In the genomic region with DNA sequence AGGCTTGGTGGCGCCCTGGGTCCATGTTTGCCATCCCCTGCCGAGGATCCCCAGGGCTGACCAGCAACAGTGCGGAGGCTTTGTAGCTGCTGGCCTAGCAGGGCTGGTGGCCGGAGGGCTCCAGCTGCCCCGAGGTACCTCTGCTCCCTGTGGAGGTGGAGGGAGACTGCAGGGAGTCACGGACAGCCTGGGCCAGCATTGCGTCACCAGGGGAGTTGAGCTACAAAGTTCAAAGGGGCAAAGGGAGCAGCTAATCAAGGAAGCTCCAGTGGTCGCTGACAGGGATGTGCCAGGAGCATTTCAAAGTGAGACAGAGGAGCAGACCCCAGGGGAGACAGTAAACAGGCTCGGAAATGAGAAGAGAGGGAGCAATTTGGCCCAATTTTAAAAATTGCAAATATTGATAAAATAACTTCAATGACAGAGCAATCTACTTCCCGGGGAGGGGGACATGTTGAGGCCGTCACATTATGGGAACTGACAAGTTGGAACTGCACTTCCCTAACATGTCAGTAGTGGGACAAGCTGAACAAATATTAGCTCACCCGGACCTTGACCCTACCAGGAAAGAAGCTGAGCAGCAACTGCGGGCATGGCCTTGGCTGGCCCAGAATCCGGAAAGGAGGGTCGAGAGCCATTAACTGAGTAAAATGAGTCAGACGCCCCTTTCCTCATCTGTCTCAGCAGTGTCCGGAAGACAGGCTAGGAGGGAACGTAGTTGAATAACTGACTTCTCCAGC, we compare ENCODE assay signal across 1 cellular context.
TF ChIP-seq lines count a peak whose summit lies in the region.

No MANE protein-coding gene starts in this region.

TF ChIP-seq in A549, 52 proteins besides CTCF, POLR2A, EP300 and RAD21 (continued from another document):
- TF ChIP-seq KDM1A (IDR thresholded peaks at IDR 0.05; ENCODE audit: low read depth) (no peak), EHMT2 (IDR thresholded peaks at IDR 0.05; ENCODE audit: low read depth) (no peak), ZFP36 (IDR thresholded peaks at IDR 0.05; ENCODE audit: borderline replicate concordance, partially characterized antibody) (no peak), RNF2 (IDR thresholded peaks at IDR 0.05; ENCODE audit: borderline replicate concordance, low read depth) (no peak), NPAS2 (CRISPR knock-in tag; IDR thresholded peaks at IDR 0.05; ENCODE audit: borderline replicate concordance) (no peak), ZNF302 (CRISPR knock-in tag; IDR thresholded peaks at IDR 0.05) (0 out of 2 replicates have a peak, but pooled peaks have one; percentile 70), HDAC2 (IDR thresholded peaks at IDR 0.05) (no peak), CEBPB (IDR thresholded peaks at IDR 0.05) (peak; percentile 73 to 93; a peak in 3 of 4 replicates), KDM5A (IDR thresholded peaks at IDR 0.05) (no peak), PHF8 (IDR thresholded peaks at IDR 0.05; ENCODE audit: borderline replicate concordance, low read depth) (no peak), HEYL (CRISPR knock-in tag; IDR thresholded peaks at IDR 0.05) (no peak), RFX5 (IDR thresholded peaks at IDR 0.05) (no peak), FOXS1 (CRISPR knock-in tag; IDR thresholded peaks at IDR 0.05) (no peak), CBX2 (IDR thresholded peaks at IDR 0.05; ENCODE audit: borderline replicate concordance, low read depth) (no peak), POLR2AphosphoS2 (conservative IDR thresholded peaks at IDR 0.05; ENCODE audit: low read length) (no peak), SREBF2 (IDR thresholded peaks at IDR 0.05) (no peak), RARB (CRISPR knock-in tag; IDR thresholded peaks at IDR 0.05) (0 out of 2 replicates have a peak, but pooled peaks have one; percentile 22), MYC (IDR thresholded peaks at IDR 0.05; ENCODE audit: borderline replicate concordance, low read length) (no peak), HOXB13 (CRISPR knock-in tag; IDR thresholded peaks at IDR 0.05; ENCODE audit: low read depth) (no peak; the same call in 1 of the 2 replicates), FOSL2 (IDR thresholded peaks at IDR 0.05) (no peak), FOSL2 (CRISPR knock-in tag; IDR thresholded peaks at IDR 0.05) (peak; percentile 71), HOXB5 (CRISPR knock-in tag; IDR thresholded peaks at IDR 0.05) (no peak), MAZ (IDR thresholded peaks at IDR 0.05; ENCODE audit: borderline replicate concordance, low read depth, low read length) (no peak), BHLHE40 (IDR thresholded peaks at IDR 0.05; ENCODE audit: low read depth, low read length) (no peak), JUNB (IDR thresholded peaks at IDR 0.05) (peak; percentile 49), SMC3 (IDR thresholded peaks at IDR 0.05) (peak; percentile 18; the same call in 1 of the 3 replicates), RCOR1 (IDR thresholded peaks at IDR 0.05; ENCODE audit: low read depth, low read length) (no peak), CHD4 (IDR thresholded peaks at IDR 0.05; ENCODE audit: borderline replicate concordance) (no peak), CHD2 (IDR thresholded peaks at IDR 0.05; ENCODE audit: low read length, partially characterized antibody) (no peak), HOXA7 (CRISPR knock-in tag; IDR thresholded peaks at IDR 0.05) (no peak), TFCP2L1 (CRISPR knock-in tag; IDR thresholded peaks at IDR 0.05) (no peak), CBX8 (IDR thresholded peaks at IDR 0.05) (no peak), NR3C1 (IDR thresholded peaks at IDR 0.05) (no peak), NFE2L2 (conservative IDR thresholded peaks at IDR 0.05; ENCODE audit: low read length) (no peak), MAFK (IDR thresholded peaks at IDR 0.05; ENCODE audit: partially characterized antibody) (no peak), ESRRA (IDR thresholded peaks at IDR 0.05; ENCODE audit: borderline replicate concordance, low read length) (peak; percentile 18; the same call in 1 of the 2 replicates)
- TF ChIP-seq, protein P1, sequence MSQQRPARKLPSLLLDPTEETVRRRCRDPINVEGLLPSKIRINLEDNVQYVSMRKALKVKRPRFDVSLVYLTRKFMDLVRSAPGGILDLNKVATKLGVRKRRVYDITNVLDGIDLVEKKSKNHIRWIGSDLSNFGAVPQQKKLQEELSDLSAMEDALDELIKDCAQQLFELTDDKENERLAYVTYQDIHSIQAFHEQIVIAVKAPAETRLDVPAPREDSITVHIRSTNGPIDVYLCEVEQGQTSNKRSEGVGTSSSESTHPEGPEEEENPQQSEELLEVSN (IDR thresholded peaks at IDR 0.05; ENCODE audit: borderline replicate concordance, low read depth), result no peak
- TF ChIP-seq, protein P2, sequence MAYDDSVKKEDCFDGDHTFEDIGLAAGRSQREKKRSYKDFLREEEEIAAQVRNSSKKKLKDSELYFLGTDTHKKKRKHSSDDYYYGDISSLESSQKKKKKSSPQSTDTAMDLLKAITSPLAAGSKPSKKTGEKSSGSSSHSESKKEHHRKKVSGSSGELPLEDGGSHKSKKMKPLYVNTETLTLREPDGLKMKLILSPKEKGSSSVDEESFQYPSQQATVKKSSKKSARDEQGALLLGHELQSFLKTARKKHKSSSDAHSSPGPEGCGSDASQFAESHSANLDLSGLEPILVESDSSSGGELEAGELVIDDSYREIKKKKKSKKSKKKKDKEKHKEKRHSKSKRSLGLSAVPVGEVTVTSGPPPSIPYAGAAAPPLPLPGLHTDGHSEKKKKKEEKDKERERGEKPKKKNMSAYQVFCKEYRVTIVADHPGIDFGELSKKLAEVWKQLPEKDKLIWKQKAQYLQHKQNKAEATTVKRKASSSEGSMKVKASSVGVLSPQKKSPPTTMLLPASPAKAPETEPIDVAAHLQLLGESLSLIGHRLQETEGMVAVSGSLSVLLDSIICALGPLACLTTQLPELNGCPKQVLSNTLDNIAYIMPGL (CRISPR knock-in tag; IDR thresholded peaks at IDR 0.05; ENCODE audit: borderline replicate concordance), result no peak
- TF ChIP-seq, protein P3, sequence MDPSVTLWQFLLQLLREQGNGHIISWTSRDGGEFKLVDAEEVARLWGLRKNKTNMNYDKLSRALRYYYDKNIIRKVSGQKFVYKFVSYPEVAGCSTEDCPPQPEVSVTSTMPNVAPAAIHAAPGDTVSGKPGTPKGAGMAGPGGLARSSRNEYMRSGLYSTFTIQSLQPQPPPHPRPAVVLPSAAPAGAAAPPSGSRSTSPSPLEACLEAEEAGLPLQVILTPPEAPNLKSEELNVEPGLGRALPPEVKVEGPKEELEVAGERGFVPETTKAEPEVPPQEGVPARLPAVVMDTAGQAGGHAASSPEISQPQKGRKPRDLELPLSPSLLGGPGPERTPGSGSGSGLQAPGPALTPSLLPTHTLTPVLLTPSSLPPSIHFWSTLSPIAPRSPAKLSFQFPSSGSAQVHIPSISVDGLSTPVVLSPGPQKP (IDR thresholded peaks at IDR 0.05; ENCODE audit: low read depth, low read length), result no peak
- TF ChIP-seq, protein P4, sequence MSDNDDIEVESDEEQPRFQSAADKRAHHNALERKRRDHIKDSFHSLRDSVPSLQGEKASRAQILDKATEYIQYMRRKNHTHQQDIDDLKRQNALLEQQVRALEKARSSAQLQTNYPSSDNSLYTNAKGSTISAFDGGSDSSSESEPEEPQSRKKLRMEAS (IDR thresholded peaks at IDR 0.05), result peak; percentile 63; the same call in 1 of the 2 replicates
- TF ChIP-seq, protein P5, sequence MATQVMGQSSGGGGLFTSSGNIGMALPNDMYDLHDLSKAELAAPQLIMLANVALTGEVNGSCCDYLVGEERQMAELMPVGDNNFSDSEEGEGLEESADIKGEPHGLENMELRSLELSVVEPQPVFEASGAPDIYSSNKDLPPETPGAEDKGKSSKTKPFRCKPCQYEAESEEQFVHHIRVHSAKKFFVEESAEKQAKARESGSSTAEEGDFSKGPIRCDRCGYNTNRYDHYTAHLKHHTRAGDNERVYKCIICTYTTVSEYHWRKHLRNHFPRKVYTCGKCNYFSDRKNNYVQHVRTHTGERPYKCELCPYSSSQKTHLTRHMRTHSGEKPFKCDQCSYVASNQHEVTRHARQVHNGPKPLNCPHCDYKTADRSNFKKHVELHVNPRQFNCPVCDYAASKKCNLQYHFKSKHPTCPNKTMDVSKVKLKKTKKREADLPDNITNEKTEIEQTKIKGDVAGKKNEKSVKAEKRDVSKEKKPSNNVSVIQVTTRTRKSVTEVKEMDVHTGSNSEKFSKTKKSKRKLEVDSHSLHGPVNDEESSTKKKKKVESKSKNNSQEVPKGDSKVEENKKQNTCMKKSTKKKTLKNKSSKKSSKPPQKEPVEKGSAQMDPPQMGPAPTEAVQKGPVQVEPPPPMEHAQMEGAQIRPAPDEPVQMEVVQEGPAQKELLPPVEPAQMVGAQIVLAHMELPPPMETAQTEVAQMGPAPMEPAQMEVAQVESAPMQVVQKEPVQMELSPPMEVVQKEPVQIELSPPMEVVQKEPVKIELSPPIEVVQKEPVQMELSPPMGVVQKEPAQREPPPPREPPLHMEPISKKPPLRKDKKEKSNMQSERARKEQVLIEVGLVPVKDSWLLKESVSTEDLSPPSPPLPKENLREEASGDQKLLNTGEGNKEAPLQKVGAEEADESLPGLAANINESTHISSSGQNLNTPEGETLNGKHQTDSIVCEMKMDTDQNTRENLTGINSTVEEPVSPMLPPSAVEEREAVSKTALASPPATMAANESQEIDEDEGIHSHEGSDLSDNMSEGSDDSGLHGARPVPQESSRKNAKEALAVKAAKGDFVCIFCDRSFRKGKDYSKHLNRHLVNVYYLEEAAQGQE (IDR thresholded peaks at IDR 0.05), result no peak
- TF ChIP-seq, protein P6, sequence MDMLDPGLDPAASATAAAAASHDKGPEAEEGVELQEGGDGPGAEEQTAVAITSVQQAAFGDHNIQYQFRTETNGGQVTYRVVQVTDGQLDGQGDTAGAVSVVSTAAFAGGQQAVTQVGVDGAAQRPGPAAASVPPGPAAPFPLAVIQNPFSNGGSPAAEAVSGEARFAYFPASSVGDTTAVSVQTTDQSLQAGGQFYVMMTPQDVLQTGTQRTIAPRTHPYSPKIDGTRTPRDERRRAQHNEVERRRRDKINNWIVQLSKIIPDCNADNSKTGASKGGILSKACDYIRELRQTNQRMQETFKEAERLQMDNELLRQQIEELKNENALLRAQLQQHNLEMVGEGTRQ (IDR thresholded peaks at IDR 0.05), result no peak
- TF ChIP-seq, protein P7, sequence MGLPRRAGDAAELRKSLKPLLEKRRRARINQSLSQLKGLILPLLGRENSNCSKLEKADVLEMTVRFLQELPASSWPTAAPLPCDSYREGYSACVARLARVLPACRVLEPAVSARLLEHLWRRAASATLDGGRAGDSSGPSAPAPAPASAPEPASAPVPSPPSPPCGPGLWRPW (IDR thresholded peaks at IDR 0.05), result no peak
- TF ChIP-seq, protein P8, sequence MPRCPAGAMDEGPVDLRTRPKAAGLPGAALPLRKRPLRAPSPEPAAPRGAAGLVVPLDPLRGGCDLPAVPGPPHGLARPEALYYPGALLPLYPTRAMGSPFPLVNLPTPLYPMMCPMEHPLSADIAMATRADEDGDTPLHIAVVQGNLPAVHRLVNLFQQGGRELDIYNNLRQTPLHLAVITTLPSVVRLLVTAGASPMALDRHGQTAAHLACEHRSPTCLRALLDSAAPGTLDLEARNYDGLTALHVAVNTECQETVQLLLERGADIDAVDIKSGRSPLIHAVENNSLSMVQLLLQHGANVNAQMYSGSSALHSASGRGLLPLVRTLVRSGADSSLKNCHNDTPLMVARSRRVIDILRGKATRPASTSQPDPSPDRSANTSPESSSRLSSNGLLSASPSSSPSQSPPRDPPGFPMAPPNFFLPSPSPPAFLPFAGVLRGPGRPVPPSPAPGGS (IDR thresholded peaks at IDR 0.05), result 0 out of 3 replicates have a peak, but pooled peaks have one; percentile 27
- TF ChIP-seq, protein P9, sequence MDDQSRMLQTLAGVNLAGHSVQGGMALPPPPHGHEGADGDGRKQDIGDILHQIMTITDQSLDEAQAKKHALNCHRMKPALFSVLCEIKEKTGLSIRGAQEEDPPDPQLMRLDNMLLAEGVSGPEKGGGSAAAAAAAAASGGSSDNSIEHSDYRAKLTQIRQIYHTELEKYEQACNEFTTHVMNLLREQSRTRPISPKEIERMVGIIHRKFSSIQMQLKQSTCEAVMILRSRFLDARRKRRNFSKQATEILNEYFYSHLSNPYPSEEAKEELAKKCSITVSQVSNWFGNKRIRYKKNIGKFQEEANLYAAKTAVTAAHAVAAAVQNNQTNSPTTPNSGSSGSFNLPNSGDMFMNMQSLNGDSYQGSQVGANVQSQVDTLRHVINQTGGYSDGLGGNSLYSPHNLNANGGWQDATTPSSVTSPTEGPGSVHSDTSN (IDR thresholded peaks at IDR 0.05), result peak; percentile 65; the same call in 1 of the 2 replicates
TF ChIP-seq in A549: peak in this region for 12.
